In genomic region chr22:38177926-38178604, GRCh38 we compare ENCODE assay signal across 8 cellular contexts.
DNase-seq lines count a peak whose midpoint lies in the region; TF ChIP-seq lines count a peak whose summit lies in the region.

No MANE protein-coding gene starts in this region.

- no peaks in the 10 kb centered on the region for H3K9me3 ChIP-seq in adipocyte (ENCODE audit: control insufficient read depth, low read length)

- H3K27me3 ChIP-seq in adipocyte (replicated peaks; ENCODE audit: control insufficient read depth, insufficient read depth, low read length) = no peaks in the 10 kb centered on the region

- H3K9ac ChIP-seq in adipocyte (ENCODE audit: low read length) = peak overlapping the region; percentile 62

- DNase-seq in AG09319 (ENCODE audit: extremely low read depth, low read depth) = peak; percentile 78
- DNase-seq in HUDEP-2 (lab: John Stamatoyannopoulos, UW; ENCODE audit: unreplicated experiment in 76 of 76) = peak in 49 of 76 experiments; percentile 12 to 76 (median 36)
- peak; percentile 90 for DNase-seq in adipocyte (ENCODE audit: low read depth)
- DNase-seq in hepatic stellate cell (ENCODE audit: low spot score) = peak; percentile 86
- DNase-seq in skeletal muscle cell (ENCODE audit: low read depth) = peak; percentile 59
- DNase-seq in activated effector memory CD4-positive, alpha-beta T cell treated with anti-CD3 and anti-CD28 coated beads, Interleukin-2, amount 50 U/mL, for 16 hours = no peak
- DNase-seq in stimulated activated CD4-positive, alpha-beta T cell treated with anti-CD3 and anti-CD28 coated beads, Interleukin-4, amount 100 ng/mL, for 4 hours = no peak
- no peak for DNase-seq in activated CD4-positive, alpha-beta T cell treated with anti-CD3 and anti-CD28 coated beads, Interleukin-2, amount 50 U/mL, for 48 hours

- H3K4me3 ChIP-seq in adipocyte (ENCODE audit: low read length) (peak overlapping the region; percentile 50), skeletal muscle cell (ENCODE audit: low read depth, low read length) (no peak overlapping the region)

- H3K36me3 ChIP-seq in adipocyte (ENCODE audit: control insufficient read depth, insufficient read depth, low read length, severe bottlenecking) = no peaks in the 10 kb centered on the region

- peaks cover 44% of the 10 kb centered on the region for H3K4me1 ChIP-seq in adipocyte (ENCODE audit: control insufficient read depth, insufficient read depth, low read length)

- no peak for TF ChIP-seq CTCF in AG09319 (IDR thresholded peaks at IDR 0.05; ENCODE audit: low read depth, low read length)

Comparison
In these comparisons a context has a peak if more than half of its experiments do, and no peak if none do; other contexts are left out.
1. DNase-seq: peak in AG09319 (single experiment), HUDEP-2 (49 of 76), adipocyte (single experiment), hepatic stellate cell (single experiment) and skeletal muscle cell (single experiment); none in activated effector memory CD4-positive, alpha-beta T cell treated with anti-CD3 and anti-CD28 coated beads, Interleukin-2, amount 50 U/mL, for 16 hours (single experiment), stimulated activated CD4-positive, alpha-beta T cell treated with anti-CD3 and anti-CD28 coated beads, Interleukin-4, amount 100 ng/mL, for 4 hours (0 of 2) and activated CD4-positive, alpha-beta T cell treated with anti-CD3 and anti-CD28 coated beads, Interleukin-2, amount 50 U/mL, for 48 hours (0 of 2).